ENCODE assay signal across 9 cellular contexts in the genomic region with DNA sequence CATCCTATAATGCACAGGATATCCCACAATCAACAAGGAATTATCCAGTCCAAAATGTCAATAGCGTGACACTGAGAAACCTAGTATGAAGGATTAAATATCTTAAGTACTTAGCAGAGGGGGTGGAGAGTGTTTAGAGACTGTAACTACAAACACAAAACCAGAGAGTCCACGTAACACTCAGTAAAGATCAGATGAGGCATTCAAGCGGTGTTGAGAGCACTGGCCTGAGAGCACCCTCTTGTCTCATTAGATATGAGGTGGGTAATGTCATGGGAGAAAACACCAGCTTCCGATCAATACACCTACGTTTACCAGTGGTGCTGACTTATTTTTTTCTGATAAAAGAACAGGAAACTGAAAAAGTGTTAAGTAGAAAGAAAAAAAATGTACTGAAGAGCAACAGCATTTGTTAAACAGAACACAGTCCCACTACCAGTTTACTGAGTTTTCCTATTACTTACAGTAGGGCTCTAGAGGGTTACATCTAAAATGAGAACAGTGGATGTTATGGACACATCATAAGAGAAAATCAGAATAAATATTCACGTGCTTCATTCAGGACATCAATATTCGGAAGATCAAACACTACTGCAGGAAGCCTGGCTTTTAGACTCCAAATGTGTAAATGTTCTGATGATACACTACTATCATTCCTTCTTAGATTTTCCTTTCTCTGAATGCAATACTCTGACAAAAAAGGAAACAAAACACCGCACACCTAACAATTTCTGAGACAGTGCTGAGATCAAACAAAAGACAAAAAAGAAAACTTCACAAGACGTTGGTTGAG. TPM values are rescaled to one million over a fixed set of nuclear protein-coding genes. Genes with fewer than 3 reads are reported as not detected.
DNase-seq lines count a peak whose midpoint lies in the region; ATAC-seq, FAIRE-seq and TF ChIP-seq lines count a peak whose summit lies in the region.
"Had no signal": no experiment of that assay in that cellular context is flagged by ENCODE, and none has a peak within 500 bp of the region (broad histone marks: within the 10 kb centered on the region; RNA-seq: fewer than 3 reads in every experiment).

No MANE protein-coding gene starts in this region.

- H3K4me2 ChIP-seq in HepG2 (ENCODE audit: low read depth, low read length): peak overlapping the region; percentile 99; the same call in 1 of the 2 replicates

- peaks cover 53% of the 10 kb centered on the region for H3K4me1 Mint-ChIP-seq in activated CD4-positive, alpha-beta memory T cell treated with anti-CD3 and anti-CD28 coated beads for 36 hours (ENCODE audit: low read depth)
- H3K4me1 Mint-ChIP-seq in immature natural killer cell (peaks cover 16 to 21% of the 10 kb centered on the region in 2 donors), type B pancreatic cell (ENCODE audit: unreplicated experiment) (peaks cover 14% of the 10 kb centered on the region)

- H3K9me3 ChIP-seq in HepG2 (ENCODE audit: low read length) (no peaks in the 10 kb centered on the region), right lobe of liver (no peaks in the 10 kb centered on the region)

- no peaks in the 10 kb centered on the region for H4K20me1 ChIP-seq in HepG2 (ENCODE audit: insufficient read depth, low read length)

- DNase-seq in HepG2 (ENCODE audit: low spot score): no peak
- DNase-seq in right lobe of liver: no peak
- DNase-seq in activated CD4-positive, alpha-beta memory T cell treated with anti-CD3 and anti-CD28 coated beads for 36 hours: peak; percentile 52
- no peak for DNase-seq in immature natural killer cell
- no peak for DNase-seq in type B pancreatic cell (ENCODE audit: extremely low spot score, unreplicated experiment)
- DNase-seq: NCI-H1105 treated with DMSO at 0.1 percent for 48 hours had no signal

- no peaks in the 10 kb centered on the region for H3K27me3 Mint-ChIP-seq in activated CD4-positive, alpha-beta memory T cell treated with anti-CD3 and anti-CD28 coated beads for 36 hours
- H3K27me3 Mint-ChIP-seq in immature natural killer cell (ENCODE audit: low read depth in 3 of 3) (peaks cover 8 to 12% (median 11%) of the 10 kb centered on the region in 3 donors), type B pancreatic cell (peaks cover 39% of the 10 kb centered on the region)

- H3K27me3 ChIP-seq in HepG2 (ENCODE audit: control insufficient read depth in 1 of 2, insufficient read depth in 2 of 2, low read length in 2 of 2) (peaks cover 0 to 19% of the 10 kb centered on the region in 2 experiments; a peak in 4 of 5 replicates), right lobe of liver (no peaks in the 10 kb centered on the region)

- H3K27ac ChIP-seq in HepG2 (ENCODE audit: extremely low read length, insufficient read depth, low read length) (no peak overlapping the region), right lobe of liver (no peak overlapping the region)

- TF ChIP-seq POLR2A in HepG2 (IDR thresholded peaks at IDR 0.05; ENCODE audit: insufficient read depth in 1 of 2, low read depth in 2 of 2, low read length in 2 of 2) (no peak), right lobe of liver (IDR thresholded peaks at IDR 0.05) (no peak)

- no peak overlapping the region for H2AFZ ChIP-seq in HepG2 (ENCODE audit: low read length)

- BruUV-seq in HepG2 (replicated peaks; lab: Mats Ljungman, UMichigan): no TSS peak

- no peak overlapping the region for H3K9ac ChIP-seq in HepG2 (ENCODE audit: insufficient read depth, low read depth, low read length)

- H3K4me3 ChIP-seq in HepG2 (replicated peaks in 1 of 3; ENCODE audit: insufficient read depth in 1 of 3, low read depth in 2 of 3, low read length in 3 of 3): no peak overlapping the region
- no peak overlapping the region for H3K4me3 ChIP-seq in right lobe of liver

- no peaks in the 10 kb centered on the region for H3K79me2 ChIP-seq in HepG2 (ENCODE audit: insufficient read depth, low read length)

- in situ Hi-C loops in HepG2 (cut with HindIII; ENCODE audit: extremely low pct_ligation_motif_present, low pct_unique_long_range_greater_than_20kb): no loop called here

- ATAC-seq in HepG2: no peak
- ATAC-seq in right lobe of liver: no peak
- ATAC-seq in GM19397 (IDR thresholded peaks at IDR 0.05; ENCODE audit: unreplicated experiment): no peak
- no peak for ATAC-seq in GM21381 (IDR thresholded peaks at IDR 0.05; ENCODE audit: unreplicated experiment)
- no peak for ATAC-seq in HG03520 (IDR thresholded peaks at IDR 0.05; ENCODE audit: unreplicated experiment)

- 81% methylated on average over 9 of the region's 9 CpGs for WGBS in HepG2 (ENCODE audit: low lambda C conversion rate)
- 73% methylated on average over 9 of the region's 9 CpGs for WGBS in right lobe of liver (ENCODE audit: insufficient coverage, low coverage, low lambda C conversion rate, missing lambda C conversion rate)

- TF ChIP-seq EP300 in HepG2 (IDR thresholded peaks at IDR 0.05; ENCODE audit: low read depth in 2 of 2, low read length in 2 of 2) (no peak), HepG2 (CRISPR knock-in tag; IDR thresholded peaks at IDR 0.05; ENCODE audit: borderline replicate concordance) (no peak)

- no peaks in the 10 kb centered on the region for H3K9me3 Mint-ChIP-seq in activated CD4-positive, alpha-beta memory T cell treated with anti-CD3 and anti-CD28 coated beads for 36 hours
- no peaks in the 10 kb centered on the region for H3K9me3 Mint-ChIP-seq in immature natural killer cell
- no peaks in the 10 kb centered on the region for H3K9me3 Mint-ChIP-seq in type B pancreatic cell

- POLR2A ChIA-PET in HepG2 (lab: Yijun Ruan, JAX): no interaction called here
- POLR2A ChIA-PET in activated CD4-positive, alpha-beta memory T cell treated with anti-CD3 and anti-CD28 coated beads for 36 hours (lab: Charles Lee): interaction anchor here (1.2 kb wide), 1 partner anchor 23 kb away, joined by 7 read pairs; no protein-coding TSS in a partner anchor

- H3K4me1 ChIP-seq in HepG2 (ENCODE audit: insufficient read depth, low read length): peaks cover 40% of the 10 kb centered on the region
- peaks cover 0 to 2% (median 0%) of the 10 kb centered on the region in 4 donors for H3K4me1 ChIP-seq in right lobe of liver

- FAIRE-seq in HepG2 (lab: Jason Lieb, UNC): no peak

- peak overlapping the region; percentile 90 for H3K27ac Mint-ChIP-seq in activated CD4-positive, alpha-beta memory T cell treated with anti-CD3 and anti-CD28 coated beads for 36 hours
- H3K27ac Mint-ChIP-seq in immature natural killer cell (no peak overlapping the region), type B pancreatic cell (no peak overlapping the region)

- CTCF ChIA-PET in HepG2 (lab: Yijun Ruan, JAX; ENCODE audit: low intra/inter-chr PET ratio, low total read pairs): no interaction called here
- CTCF ChIA-PET in activated CD4-positive, alpha-beta memory T cell treated with anti-CD3 and anti-CD28 coated beads for 36 hours (lab: Charles Lee): interaction anchor here (0.8 to 3.0 kb wide), 3 partner anchors 34 to 141 kb away, joined by 3 to 15 read pairs (median 3); partner anchors contain the start of gene MCM9

- H3K36me3 ChIP-seq in HepG2 (replicated peaks in 1 of 2; ENCODE audit: control insufficient read depth in 1 of 2, insufficient read depth in 2 of 2, low read length in 2 of 2) (no peaks in the 10 kb centered on the region), right lobe of liver (no peaks in the 10 kb centered on the region)

- no peak for TF ChIP-seq CTCF in HepG2 (CRISPR knock-in tag; IDR thresholded peaks at IDR 0.05)
- no peak for TF ChIP-seq CTCF in right lobe of liver (IDR thresholded peaks at IDR 0.05)
- no peak for TF ChIP-seq CTCF in type B pancreatic cell (conservative IDR thresholded peaks at IDR 0.05)

- H3K4me3 Mint-ChIP-seq in activated CD4-positive, alpha-beta memory T cell treated with anti-CD3 and anti-CD28 coated beads for 36 hours: peak overlapping the region; percentile 78
- H3K4me3 Mint-ChIP-seq in immature natural killer cell (peak overlapping the region in 4 of 5 donors; percentile 4 to 18 (median 16)), type B pancreatic cell (peak overlapping the region; percentile 40)

- no peak for TF ChIP-seq RAD21 in HepG2 (CRISPR knock-in tag; IDR thresholded peaks at IDR 0.05)

- no peaks in the 10 kb centered on the region for H3K36me3 Mint-ChIP-seq in activated CD4-positive, alpha-beta memory T cell treated with anti-CD3 and anti-CD28 coated beads for 36 hours
- no peaks in the 10 kb centered on the region for H3K36me3 Mint-ChIP-seq in immature natural killer cell
- H3K36me3 Mint-ChIP-seq in type B pancreatic cell: no peaks in the 10 kb centered on the region

- intact Hi-C loops in HepG2 (cut with micrococcal nuclease; ENCODE audit: unreplicated experiment) (no loop called here), right lobe of liver (cut with DNase I) (no loop called here)
- intact Hi-C loops in activated CD4-positive, alpha-beta memory T cell treated with anti-CD3 and anti-CD28 coated beads for 36 hours (cut with micrococcal nuclease): loop anchor here (1.0 to 10.0 kb wide), 7 partner anchors 24 to 592 kb away; partner anchors contain the start of genes ASF1A and CEP85L

RNA-seq across cellular contexts. Expression of gene FAM184A, which starts 2.1 kb away (rescaled TPM):
- 16.0 and 18.0 TPM in 2 replicates for total RNA-seq in HepG2 (2016; rRNA removed; fragmentation: Illumina TruSeq; extraction: Trizol)
- 4.4 and 5.4 TPM in 2 replicates for total RNA-seq in HepG2 (2016; cell fraction: cytosol; rRNA removed; fragmentation: Illumina TruSeq; extraction: Trizol; ENCODE audit: low read depth)
- 16.1 and 16.7 TPM in 2 replicates for total RNA-seq in HepG2 (2016; cell fraction: insoluble cytoplasmic fraction; rRNA removed; fragmentation: Illumina TruSeq; extraction: Trizol)
- total RNA-seq in HepG2 (2016; cell fraction: membrane; rRNA removed; fragmentation: Illumina TruSeq; extraction: Trizol): 7.8 and 11.8 TPM in 2 replicates
- total RNA-seq in HepG2 (2016; cell fraction: nucleus; rRNA removed; fragmentation: Illumina TruSeq; extraction: Trizol): 29.6 and 31.1 TPM in 2 replicates
- polyA plus RNA-seq in HepG2 (2011; rRNA removed): 6.5 and 7.0 TPM in 2 replicates
- polyA plus RNA-seq in HepG2 (2011; cell fraction: cytosol; rRNA removed): 2.1 and 3.1 TPM in 2 replicates
- 4.9 and 7.2 TPM in 2 replicates for polyA plus RNA-seq in HepG2 (2011; cell fraction: nucleus; rRNA removed)
- 6.3 and 6.4 TPM in 2 replicates for polyA plus RNA-seq in HepG2 (2012)
- polyA plus RNA-seq in HepG2 (2016; cell fraction: cytosol; fragmentation: Illumina TruSeq; extraction: Trizol; ENCODE audit: low read depth): 2.1 and 2.3 TPM in 2 replicates
- 14.2 and 15.0 TPM in 2 replicates for polyA plus RNA-seq in HepG2 (2016; cell fraction: insoluble cytoplasmic fraction; fragmentation: Illumina TruSeq; extraction: Trizol; ENCODE audit: low read depth)
- polyA plus RNA-seq in HepG2 (2016; cell fraction: membrane; fragmentation: Illumina TruSeq; extraction: Trizol; ENCODE audit: low read depth): 4.0 and 5.0 TPM in 2 replicates
- 23.3 and 27.1 TPM in 2 replicates for polyA plus RNA-seq in HepG2 (2016; cell fraction: nucleus; fragmentation: Illumina TruSeq; extraction: Trizol; ENCODE audit: insufficient read depth, low read depth)
- polyA minus RNA-seq in HepG2 (2011; rRNA and poly(A)+ RNA removed; ENCODE audit: low replicate concordance): 1.5 TPM in 1 of 2 replicates, not detected in the other
- 2.9 and 3.9 TPM in 2 replicates for polyA minus RNA-seq in HepG2 (2011; cell fraction: cytosol; rRNA and poly(A)+ RNA removed)
- polyA minus RNA-seq in HepG2 (2011; cell fraction: nucleus; rRNA and poly(A)+ RNA removed): 17.5 and 24.4 TPM in 2 replicates
- total RNA-seq in right lobe of liver: 1 to 10 TPM; 2.5 to 5.0 (median 3.2) TPM
- total RNA-seq in activated CD4-positive, alpha-beta memory T cell treated with anti-CD3 and anti-CD28 coated beads for 36 hours: 10 to 100 TPM in 1 of 2 experiments, 1 to 10 TPM in 1; 7.6 to 10.8 TPM
- polyA plus RNA-seq in immature natural killer cell: under 1 TPM in 1 of 3 donors, not detected in 2; 0.13 TPM
- 3.4 and 7.5 TPM in 2 replicates for total RNA-seq in type B pancreatic cell (ENCODE audit: low replicate concordance)

Comparison
In these comparisons a context has a peak if more than half of its experiments do, and no peak if none do; other contexts are left out.
1. H3K4me3 Mint-ChIP-seq: peak in every context shown above with its lines; median percentile 78 in activated CD4-positive, alpha-beta memory T cell treated with anti-CD3 and anti-CD28 coated beads for 36 hours; 40 in type B pancreatic cell; 16 in immature natural killer cell.